In genomic region chr10:128274938-128275337, GRCh38 we compare ENCODE assay signal across 1 cellular context.
TF ChIP-seq lines count a peak whose summit lies in the region.

No MANE protein-coding gene starts in this region.

TF ChIP-seq in HEK293, 187 proteins besides CTCF, POLR2A, EP300 and RAD21 (continued from another document):
- no peak for TF ChIP-seq OVOL3 (tag by site-specific recombination; IDR thresholded peaks at IDR 0.05)
- no peak for TF ChIP-seq ZNF544 (tag by site-specific recombination; IDR thresholded peaks at IDR 0.05)
- TF ChIP-seq TCF7L2 (IDR thresholded peaks at IDR 0.05; ENCODE audit: borderline replicate concordance, low read depth, low read length): no peak
- TF ChIP-seq ZNF280C (tag by site-specific recombination; IDR thresholded peaks at IDR 0.05): no peak
- no peak for TF ChIP-seq ZNF830 (tag by site-specific recombination; IDR thresholded peaks at IDR 0.05; ENCODE audit: low read depth)
- TF ChIP-seq GLIS2 (tag by site-specific recombination; IDR thresholded peaks at IDR 0.05): no peak
- no peak for TF ChIP-seq ZNF658 (tag by site-specific recombination; IDR thresholded peaks at IDR 0.05)
- no peak for TF ChIP-seq ZNF354C (tag by site-specific recombination; IDR thresholded peaks at IDR 0.05; ENCODE audit: borderline replicate concordance, low read depth)
- TF ChIP-seq ELK4 (IDR thresholded peaks at IDR 0.05; ENCODE audit: borderline replicate concordance, low read depth, low read length): no peak
- no peak for TF ChIP-seq ZNF157 (tag by site-specific recombination; IDR thresholded peaks at IDR 0.05)
- TF ChIP-seq ZNF391 (tag by site-specific recombination; IDR thresholded peaks at IDR 0.05; ENCODE audit: borderline replicate concordance, low read depth): no peak
- no peak for TF ChIP-seq ZNF555 (tag by site-specific recombination; conservative IDR thresholded peaks at IDR 0.05)
- TF ChIP-seq KLF16 (tag by site-specific recombination; IDR thresholded peaks at IDR 0.05): no peak
- TF ChIP-seq ZNF114 (tag by site-specific recombination; IDR thresholded peaks at IDR 0.05): no peak
- TF ChIP-seq ZNF521 (tag by site-specific recombination; IDR thresholded peaks at IDR 0.05): no peak
- TF ChIP-seq ZNF239 (tag by site-specific recombination; IDR thresholded peaks at IDR 0.05): no peak
- TF ChIP-seq ZNF660 (tag by site-specific recombination; IDR thresholded peaks at IDR 0.05): 0 out of 2 replicates have a peak, but pooled peaks have one; percentile 34
- TF ChIP-seq ZNF707 (tag by site-specific recombination; IDR thresholded peaks at IDR 0.05): no peak
- TF ChIP-seq ZNF174 (tag by site-specific recombination; IDR thresholded peaks at IDR 0.05): no peak
- no peak for TF ChIP-seq ZNF132 (tag by site-specific recombination; IDR thresholded peaks at IDR 0.05; ENCODE audit: borderline replicate concordance)
- TF ChIP-seq ZNF837 (tag by site-specific recombination; IDR thresholded peaks at IDR 0.05): no peak
- TF ChIP-seq MYNN (tag by site-specific recombination; IDR thresholded peaks at IDR 0.05; ENCODE audit: borderline replicate concordance): peak; percentile 60; the same call in 1 of the 2 replicates
- no peak for TF ChIP-seq ZNF596 (tag by site-specific recombination; IDR thresholded peaks at IDR 0.05)
- TF ChIP-seq ZNF23 (tag by site-specific recombination; IDR thresholded peaks at IDR 0.05; ENCODE audit: borderline replicate concordance): no peak
- no peak for TF ChIP-seq ZNF416 (tag by site-specific recombination; IDR thresholded peaks at IDR 0.05)
- no peak for TF ChIP-seq ZNF488 (tag by site-specific recombination; IDR thresholded peaks at IDR 0.05)
- peak; percentile 77 for TF ChIP-seq ZNF341 (tag by site-specific recombination; IDR thresholded peaks at IDR 0.05; ENCODE audit: low read depth)
